26 cellular contexts compared by ENCODE assay signal in genomic region chr2:213042262-213042661, GRCh38.
"Had no signal": no experiment of that assay in that cellular context is flagged by ENCODE, and none has a peak within 500 bp of the region (broad histone marks: within the 10 kb centered on the region; RNA-seq: fewer than 3 reads in every experiment).

No MANE protein-coding gene starts in this region.

- H3K27ac Mint-ChIP-seq: activated CD8-positive, alpha-beta T cell treated with anti-CD3 and anti-CD28 coated beads for 36 hours; activated naive CD8-positive, alpha-beta T cell; activated T-helper 17 cell treated with anti-CD3 and anti-CD28 coated beads, Interleukin-2, amount 50 U/mL, for 72 hours; dendritic cell treated with granulocyte-macrophage colony-stimulating factor and Interleukin-4, amounts not matched to agents 40 ng/mL and 50 ng/mL, for 4 days had no signal

- H3K27me3 Mint-ChIP-seq: activated CD8-positive, alpha-beta T cell treated with anti-CD3 and anti-CD28 coated beads for 36 hours; activated naive CD8-positive, alpha-beta T cell; activated T-helper 17 cell treated with anti-CD3 and anti-CD28 coated beads, Interleukin-2, amount 50 U/mL, for 72 hours; central memory CD8-positive, alpha-beta T cell; dendritic cell treated with granulocyte-macrophage colony-stimulating factor and Interleukin-4, amounts not matched to agents 40 ng/mL and 50 ng/mL, for 4 days; effector memory CD8-positive, alpha-beta T cell had no signal

- H3K4me1 ChIP-seq: esophagus muscularis mucosa, foreskin keratinocyte, gastrocnemius medialis had no signal

- H3K4me3 Mint-ChIP-seq: activated CD8-positive, alpha-beta T cell treated with anti-CD3 and anti-CD28 coated beads for 36 hours; activated naive CD8-positive, alpha-beta T cell; activated T-cell treated with anti-CD3 and anti-CD28 coated beads, Interleukin-2, amount 50 U/mL, for 4 hours; activated T-helper 17 cell treated with anti-CD3 and anti-CD28 coated beads, Interleukin-2, amount 50 U/mL, for 72 hours; central memory CD8-positive, alpha-beta T cell; dendritic cell treated with granulocyte-macrophage colony-stimulating factor and Interleukin-4, amounts not matched to agents 40 ng/mL and 50 ng/mL, for 4 days had no signal

- H3K27me3 ChIP-seq: brain microvascular endothelial cell, esophagus muscularis mucosa, foreskin keratinocyte, gastrocnemius medialis had no signal

- H3K27ac ChIP-seq: brain microvascular endothelial cell, coronary artery, esophagus muscularis mucosa, foreskin keratinocyte, gastrocnemius medialis had no signal

- H3K9me3 ChIP-seq: esophagus muscularis mucosa, gastrocnemius medialis had no signal

- H3K4me1 Mint-ChIP-seq: activated T-helper 17 cell treated with anti-CD3 and anti-CD28 coated beads, Interleukin-2, amount 50 U/mL, for 72 hours had no signal

- H3K9me3 Mint-ChIP-seq: activated T-cell treated with anti-CD3 and anti-CD28 coated beads, Interleukin-2, amount 50 U/mL, for 4 hours; activated T-helper 17 cell treated with anti-CD3 and anti-CD28 coated beads, Interleukin-2, amount 50 U/mL, for 72 hours; dendritic cell treated with granulocyte-macrophage colony-stimulating factor and Interleukin-4, amounts not matched to agents 40 ng/mL and 50 ng/mL, for 4 days had no signal

- ATAC-seq: activated CD8-positive, alpha-beta T cell treated with anti-CD3 and anti-CD28 coated beads for 36 hours; activated T-cell treated with anti-CD3 and anti-CD28 coated beads, Interleukin-2, amount 50 U/mL, for 4 hours; activated T-helper 17 cell treated with anti-CD3 and anti-CD28 coated beads, Interleukin-2, amount 50 U/mL, for 72 hours; effector memory CD8-positive, alpha-beta T cell; foreskin keratinocyte; gastrocnemius medialis had no signal

- DNase-seq: activated CD4-positive, alpha-beta T cell treated with anti-CD3 and anti-CD28 coated beads for 48 hours; activated CD4-positive, alpha-beta T cell treated with anti-CD3 and anti-CD28 coated beads, Interleukin-2, amount 50 U/mL, for 1 hour; activated CD4-positive, alpha-beta T cell treated with anti-CD3 and anti-CD28 coated beads, Interleukin-2, amount 50 U/mL, for 48 hours; activated CD4-positive, CD25-positive, alpha-beta regulatory T cell; activated CD8-positive, alpha-beta memory T cell treated with anti-CD3 and anti-CD28 coated beads for 24 hours; activated CD8-positive, alpha-beta T cell treated with anti-CD3 and anti-CD28 coated beads for 36 hours; activated effector memory CD4-positive, alpha-beta T cell treated with Interleukin-2 at 50 U/mL for 16 hours; activated gamma-delta T cell treated with Interleukin-2 at 50 U/mL for 16 hours; activated naive CD4-positive, alpha-beta T cell treated with anti-CD3 and anti-CD28 coated beads, Interleukin-2, amount 50 U/mL, for 16 hours; activated naive CD4-positive, alpha-beta T cell treated with Interleukin-2 at 50 U/mL for 16 hours; activated T-cell treated with anti-CD3 and anti-CD28 coated beads, Interleukin-2, amount 50 U/mL, for 4 hours; amniotic stem cell; anterior cingulate cortex; brain microvascular endothelial cell; effector CD4-positive, alpha-beta T cell; effector memory CD8-positive, alpha-beta T cell; erythroblast; foreskin keratinocyte; gastrocnemius medialis; glutamatergic neuron had no signal

- H3K36me3 ChIP-seq: gastrocnemius medialis had no signal

- H3K4me3 ChIP-seq: coronary artery, esophagus muscularis mucosa, gastrocnemius medialis had no signal
